In the genomic region with DNA sequence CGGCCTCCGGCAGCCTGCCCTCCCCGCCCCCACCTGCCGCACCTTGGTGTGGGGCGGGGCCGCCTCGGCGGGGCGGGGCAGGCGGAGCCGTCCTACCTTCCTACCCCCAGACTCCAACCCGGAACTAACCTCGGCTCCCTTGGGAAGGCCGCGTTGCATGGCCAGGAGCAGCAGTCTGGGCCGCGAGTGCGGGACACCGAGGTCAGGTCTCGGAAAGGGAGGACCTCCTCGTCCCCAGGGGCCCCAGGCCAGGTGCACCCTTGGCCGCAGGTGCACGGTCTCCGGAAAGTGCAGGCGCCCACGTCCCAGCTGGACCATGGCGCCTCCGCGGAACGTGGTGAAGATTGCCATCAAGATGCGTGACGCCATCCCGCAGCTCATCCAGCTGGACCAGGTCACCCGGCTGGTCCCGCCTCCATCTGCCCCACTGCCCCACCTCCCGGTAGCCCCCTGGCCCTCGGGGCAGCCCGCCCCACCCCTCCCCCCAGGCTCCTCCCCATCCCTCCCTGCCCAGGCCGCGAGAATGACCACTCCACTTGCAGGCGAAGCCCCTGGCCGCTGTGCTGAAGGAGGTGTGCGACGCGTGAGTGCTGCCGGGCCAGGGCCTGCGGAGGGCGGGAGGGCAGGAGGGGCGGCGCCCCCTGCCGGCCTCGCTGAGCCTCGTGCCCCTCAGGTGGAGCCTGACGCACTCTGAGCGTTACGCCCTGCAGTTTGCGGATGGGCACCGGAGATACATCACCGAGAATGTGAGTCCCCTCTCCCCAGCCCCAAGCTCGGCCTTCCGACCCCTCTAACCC, we compare ENCODE assay signal across 10 cellular contexts. TPM values are rescaled to one million over a fixed set of nuclear protein-coding genes. Genes with fewer than 3 reads are reported as not detected.
A peak's percentile ranks its signal among the peaks of the same experiment; 100 is the strongest.
DNase-seq lines count a peak whose midpoint lies in the region; ATAC-seq, FAIRE-seq and TF ChIP-seq lines count a peak whose summit lies in the region.
"Had no signal": no experiment of that assay in that cellular context is flagged by ENCODE, and none has a peak within 500 bp of the region (broad histone marks: within the 10 kb centered on the region; RNA-seq: fewer than 3 reads in every experiment).

A gene with protein sequence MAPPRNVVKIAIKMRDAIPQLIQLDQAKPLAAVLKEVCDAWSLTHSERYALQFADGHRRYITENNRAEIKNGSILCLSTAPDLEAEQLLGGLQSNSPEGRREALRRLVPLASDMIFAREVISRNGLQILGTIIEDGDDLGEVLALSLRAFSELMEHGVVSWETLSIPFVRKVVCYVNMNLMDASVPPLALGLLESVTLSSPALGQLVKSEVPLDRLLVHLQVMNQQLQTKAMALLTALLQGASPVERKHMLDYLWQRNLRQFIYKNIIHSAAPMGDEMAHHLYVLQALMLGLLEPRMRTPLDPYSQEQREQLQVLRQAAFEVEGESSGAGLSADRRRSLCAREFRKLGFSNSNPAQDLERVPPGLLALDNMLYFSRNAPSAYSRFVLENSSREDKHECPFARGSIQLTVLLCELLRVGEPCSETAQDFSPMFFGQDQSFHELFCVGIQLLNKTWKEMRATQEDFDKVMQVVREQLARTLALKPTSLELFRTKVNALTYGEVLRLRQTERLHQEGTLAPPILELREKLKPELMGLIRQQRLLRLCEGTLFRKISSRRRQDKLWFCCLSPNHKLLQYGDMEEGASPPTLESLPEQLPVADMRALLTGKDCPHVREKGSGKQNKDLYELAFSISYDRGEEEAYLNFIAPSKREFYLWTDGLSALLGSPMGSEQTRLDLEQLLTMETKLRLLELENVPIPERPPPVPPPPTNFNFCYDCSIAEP (plus strand): TSS at position 121 of the 797 bp plus-strand sequence. CDS start 196 bp downstream, at position 317.

- no peak for FAIRE-seq in bronchial epithelial cell (lab: Jason Lieb, UNC)
- FAIRE-seq: urothelium cell line had no signal

- H3K27ac ChIP-seq in SK-N-SH (ENCODE audit: low read depth in 2 of 2, low read length in 1 of 2) (no peak within 1 kb of the TSS; a peak in 1 of 4 replicates), upper lobe of right lung (peak within 1 kb of the TSS; percentile 60)

- H3K4me2 ChIP-seq in SK-N-SH, result no peak within 1 kb of the TSS

- intact Hi-C loops in upper lobe of right lung (cut with DNase I), result no loop called here

- DNase-seq in SK-N-SH (peak; percentile 72), bronchial epithelial cell (ENCODE audit: low read depth) (peak; percentile 66), left lobe of liver (ENCODE audit: low spot score) (peak; percentile 61), upper lobe of right lung (peak; percentile 87), NCI-H510A (lab: John Stamatoyannopoulos, UW) (no peak)
- DNase-seq: CD4-positive, CD25-positive, alpha-beta regulatory T cell had no signal

- H3K9me3 ChIP-seq in SK-N-SH, result no peaks in the 10 kb centered on the region
- H3K9me3 ChIP-seq in upper lobe of right lung, result no peaks in the 10 kb centered on the region

- no peak within 1 kb of the TSS for H3K9ac ChIP-seq in SK-N-SH

- H2AFZ ChIP-seq in SK-N-SH (ENCODE audit: low read depth), result no peak within 1 kb of the TSS

- WGBS in SK-N-SH (ENCODE audit: low lambda C conversion rate), result 93% methylated on average over 35 of the region's 61 CpGs

- CTCF ChIA-PET in SK-N-SH (lab: Yijun Ruan, JAX), result interaction anchor here (1.0 to 2.5 kb wide), 5 partner anchors 11 to 304 kb away, joined by 3 to 8 read pairs (median 4); partner anchors contain the start of genes KCTD19 and LRRC36

- H4K20me1 ChIP-seq in SK-N-SH (ENCODE audit: insufficient read depth), result peaks cover 1% of the 10 kb centered on the region

- H3K4me3 ChIP-seq in SK-N-SH (ENCODE audit: low read depth in 2 of 2, low read length in 1 of 2) (no peak within 1 kb of the TSS), bronchial epithelial cell (ENCODE audit: low read depth, low read length) (peak within 1 kb of the TSS; percentile 61), upper lobe of right lung (peak within 1 kb of the TSS; percentile 52)

- H3K79me2 ChIP-seq in SK-N-SH (ENCODE audit: insufficient read depth), result peaks cover 25% of the 10 kb centered on the region; the same call in 1 of the 2 replicates

- H3K36me3 ChIP-seq in SK-N-SH (replicated peaks in 1 of 2; ENCODE audit: control insufficient read depth in 1 of 2, insufficient read depth in 2 of 2, low read length in 1 of 2) (peaks cover 34 to 84% of the 10 kb centered on the region in 2 experiments), bronchial epithelial cell (ENCODE audit: control insufficient read depth, insufficient read depth, low read length) (peaks cover 56% of the 10 kb centered on the region), upper lobe of right lung (peaks cover 73% of the 10 kb centered on the region)

- peaks cover 31% of the 10 kb centered on the region for H3F3A ChIP-seq in SK-N-SH (replicated peaks; ENCODE audit: insufficient read depth)

- TF ChIP-seq RAD21 in SK-N-SH (IDR thresholded peaks at IDR 0.05; ENCODE audit: low read length), result no peak

- POLR2A ChIA-PET in SK-N-SH (lab: Yijun Ruan, JAX), result interaction anchor here (1.2 to 1.4 kb wide), 2 partner anchors 9 to 29 kb away, joined by 3 to 4 read pairs; partner anchors contain the start of gene NOL3

- ATAC-seq in SK-N-SH treated with all-trans-retinoic acid at 6 μM for 48 hours, result no peak
- peak; percentile 78 for ATAC-seq in left lobe of liver
- peak; percentile 83 for ATAC-seq in upper lobe of right lung
- ATAC-seq in HG03442 (IDR thresholded peaks at IDR 0.05; ENCODE audit: unreplicated experiment), result no peak
- ATAC-seq in HG03521 (IDR thresholded peaks at IDR 0.05; ENCODE audit: unreplicated experiment), result no peak

- TF ChIP-seq EP300 in SK-N-SH (IDR thresholded peaks at IDR 0.05; ENCODE audit: borderline replicate concordance in 1 of 2, low read depth in 1 of 2, low read length in 1 of 2), result no peak

- TF ChIP-seq CTCF in SK-N-SH (IDR thresholded peaks at IDR 0.05) (no peak), bronchial epithelial cell (IDR thresholded peaks at IDR 0.05; ENCODE audit: insufficient read depth, low read length, severe bottlenecking) (peak; percentile 96), upper lobe of right lung (IDR thresholded peaks at IDR 0.05) (peak; percentile 32)

- no peaks in the 10 kb centered on the region for H3K9me2 ChIP-seq in SK-N-SH

- no peaks in the 10 kb centered on the region for H3K27me3 ChIP-seq in SK-N-SH (ENCODE audit: insufficient read depth)
- no peaks in the 10 kb centered on the region for H3K27me3 ChIP-seq in bronchial epithelial cell (ENCODE audit: control insufficient read depth, insufficient read depth, low read length)
- no peaks in the 10 kb centered on the region for H3K27me3 ChIP-seq in upper lobe of right lung

- H3K4me1 ChIP-seq in SK-N-SH (ENCODE audit: control insufficient read depth in 1 of 2, insufficient read depth in 2 of 2, low read depth in 1 of 2, low read length in 1 of 2), result peaks cover 0 to 4% of the 10 kb centered on the region in 2 experiments; a peak in 1 of 4 replicates
- peaks cover 10% of the 10 kb centered on the region for H3K4me1 ChIP-seq in upper lobe of right lung

TF ChIP-seq in SK-N-SH, 30 proteins besides CTCF, POLR2A, EP300 and RAD21 (continues in another document):
- no peak for TF ChIP-seq TAF1 (IDR thresholded peaks at IDR 0.05; ENCODE audit: borderline replicate concordance, low read depth, low read length)
- no peak for TF ChIP-seq FOSL2 (IDR thresholded peaks at IDR 0.05; ENCODE audit: borderline replicate concordance, low read depth)
- no peak for TF ChIP-seq RCOR1 (IDR thresholded peaks at IDR 0.05; ENCODE audit: low read length)
- TF ChIP-seq RXRA (IDR thresholded peaks at IDR 0.05; ENCODE audit: borderline replicate concordance, low read depth), result no peak
- TF ChIP-seq CHD2 (IDR thresholded peaks at IDR 0.05; ENCODE audit: low read length, partially characterized antibody), result no peak
- no peak for TF ChIP-seq GABPA (IDR thresholded peaks at IDR 0.05; ENCODE audit: low read depth)
- no peak for TF ChIP-seq RFX5 (IDR thresholded peaks at IDR 0.05; ENCODE audit: low read length)
- no peak for TF ChIP-seq ELF1 (IDR thresholded peaks at IDR 0.05)
- no peak for TF ChIP-seq TCF12 (IDR thresholded peaks at IDR 0.05)

TF ChIP-seq in SK-N-SH treated with all-trans-retinoic acid at 6 μM for 48 hours, 23 proteins besides CTCF, POLR2A, EP300 and RAD21 (continues in another document):
- TF ChIP-seq CREB5 (CRISPR knock-in tag; IDR thresholded peaks at IDR 0.05; ENCODE audit: low read depth), result no peak
- TF ChIP-seq, protein P1, sequence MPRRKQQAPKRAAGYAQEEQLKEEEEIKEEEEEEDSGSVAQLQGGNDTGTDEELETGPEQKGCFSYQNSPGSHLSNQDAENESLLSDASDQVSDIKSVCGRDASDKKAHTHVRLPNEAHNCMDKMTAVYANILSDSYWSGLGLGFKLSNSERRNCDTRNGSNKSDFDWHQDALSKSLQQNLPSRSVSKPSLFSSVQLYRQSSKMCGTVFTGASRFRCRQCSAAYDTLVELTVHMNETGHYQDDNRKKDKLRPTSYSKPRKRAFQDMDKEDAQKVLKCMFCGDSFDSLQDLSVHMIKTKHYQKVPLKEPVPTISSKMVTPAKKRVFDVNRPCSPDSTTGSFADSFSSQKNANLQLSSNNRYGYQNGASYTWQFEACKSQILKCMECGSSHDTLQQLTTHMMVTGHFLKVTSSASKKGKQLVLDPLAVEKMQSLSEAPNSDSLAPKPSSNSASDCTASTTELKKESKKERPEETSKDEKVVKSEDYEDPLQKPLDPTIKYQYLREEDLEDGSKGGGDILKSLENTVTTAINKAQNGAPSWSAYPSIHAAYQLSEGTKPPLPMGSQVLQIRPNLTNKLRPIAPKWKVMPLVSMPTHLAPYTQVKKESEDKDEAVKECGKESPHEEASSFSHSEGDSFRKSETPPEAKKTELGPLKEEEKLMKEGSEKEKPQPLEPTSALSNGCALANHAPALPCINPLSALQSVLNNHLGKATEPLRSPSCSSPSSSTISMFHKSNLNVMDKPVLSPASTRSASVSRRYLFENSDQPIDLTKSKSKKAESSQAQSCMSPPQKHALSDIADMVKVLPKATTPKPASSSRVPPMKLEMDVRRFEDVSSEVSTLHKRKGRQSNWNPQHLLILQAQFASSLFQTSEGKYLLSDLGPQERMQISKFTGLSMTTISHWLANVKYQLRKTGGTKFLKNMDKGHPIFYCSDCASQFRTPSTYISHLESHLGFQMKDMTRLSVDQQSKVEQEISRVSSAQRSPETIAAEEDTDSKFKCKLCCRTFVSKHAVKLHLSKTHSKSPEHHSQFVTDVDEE (CRISPR knock-in tag; IDR thresholded peaks at IDR 0.05), result no peak

RNA-seq across cellular contexts. Expression of the gene that starts here (rescaled TPM):
- 2.3 and 3.1 TPM in 2 replicates for polyA plus RNA-seq in SK-N-SH (2012; rRNA removed)
- 0.58 and 0.90 TPM in 2 replicates for polyA plus RNA-seq in SK-N-SH (2012; cell fraction: cytosol; rRNA removed)
- polyA plus RNA-seq in SK-N-SH (2012; cell fraction: nucleus; rRNA removed), result 20.1 and 23.3 TPM in 2 replicates
- total RNA-seq in bronchial epithelial cell (25.6 and 44.0 TPM in 2 replicates), left lobe of liver (5.2 TPM), upper lobe of right lung (17.5 TPM)

Comparison
In these comparisons a context has a peak if more than half of its experiments do, and no peak if none do; other contexts are left out.
1. H3K4me3 ChIP-seq: peak in bronchial epithelial cell (single experiment) and upper lobe of right lung (single experiment); none in SK-N-SH (0 of 2).
2. ATAC-seq: peak in left lobe of liver (single experiment) and upper lobe of right lung (single experiment); none in SK-N-SH treated with all-trans-retinoic acid at 6 μM for 48 hours (single experiment), HG03442 (single experiment) and HG03521 (single experiment).